ENCODE assay signal across 9 cellular contexts in genomic region chr22:46122511-46122971, GRCh38. TPM values are rescaled to one million over a fixed set of nuclear protein-coding genes. Genes with fewer than 3 reads are reported as not detected.
DNase-seq lines count a peak whose midpoint lies in the region; ATAC-seq and TF ChIP-seq lines count a peak whose summit lies in the region.
"Had no signal": no experiment of that assay in that cellular context is flagged by ENCODE, and none has a peak within 500 bp of the region (broad histone marks: within the 10 kb centered on the region; RNA-seq: fewer than 3 reads in every experiment).

No MANE protein-coding gene starts in this region.

- ATAC-seq in SK-N-SH treated with all-trans-retinoic acid at 6 μM for 48 hours (peak; percentile 32), GM19328 (IDR thresholded peaks at IDR 0.05; ENCODE audit: unreplicated experiment) (no peak)
- peak; percentile 73 to 87 for ATAC-seq in activated naive CD4-positive, alpha-beta T cell treated with anti-CD3 and anti-CD28 coated beads, Interleukin-2, amount 50 U/mL, for 72 hours

- H3K4me3 ChIP-seq in cardiac muscle cell (no peak overlapping the region), retinal pigment epithelial cell (ENCODE audit: low read length) (no peak overlapping the region)

- H3K27ac Mint-ChIP-seq in activated naive CD4-positive, alpha-beta T cell treated with anti-CD3 and anti-CD28 coated beads, Interleukin-2, amount 50 U/mL, for 72 hours: no peak overlapping the region
- H3K27ac Mint-ChIP-seq: stimulated activated naive CD8-positive, alpha-beta T cell treated with anti-CD3 and anti-CD28 coated beads, Interleukin-15, Interleukin-2, amounts not matched to agents 100 ng/mL and 50 ng/mL, for 24 hours had no signal

- TF ChIP-seq CTCF in cardiac muscle cell (IDR thresholded peaks at IDR 0.05; ENCODE audit: low read depth, low read length) (peak; percentile 93), retinal pigment epithelial cell (conservative IDR thresholded peaks at IDR 0.05; ENCODE audit: low read depth, low read length) (peak; percentile 87)

- no peak overlapping the region for H3K27ac ChIP-seq in cardiac muscle cell

- no peaks in the 10 kb centered on the region for H3K9me3 Mint-ChIP-seq in activated naive CD4-positive, alpha-beta T cell treated with anti-CD3 and anti-CD28 coated beads, Interleukin-2, amount 50 U/mL, for 72 hours
- H3K9me3 Mint-ChIP-seq: stimulated activated naive CD8-positive, alpha-beta T cell treated with anti-CD3 and anti-CD28 coated beads, Interleukin-15, Interleukin-2, amounts not matched to agents 100 ng/mL and 50 ng/mL, for 24 hours had no signal

- no peaks in the 10 kb centered on the region for H3K27me3 ChIP-seq in cardiac muscle cell

- no peaks in the 10 kb centered on the region for H3K36me3 ChIP-seq in cardiac muscle cell

- H3K36me3 Mint-ChIP-seq in activated naive CD4-positive, alpha-beta T cell treated with anti-CD3 and anti-CD28 coated beads, Interleukin-2, amount 50 U/mL, for 72 hours: no peaks in the 10 kb centered on the region

- H3K9me3 ChIP-seq in cardiac muscle cell (ENCODE audit: low read depth): no peaks in the 10 kb centered on the region

- no peaks in the 10 kb centered on the region for H3K4me1 ChIP-seq in cardiac muscle cell (ENCODE audit: low read depth)

- DNase-seq in AML-193 (lab: John Stamatoyannopoulos, UW) (peak; percentile 16 to 54), HCEC 1CT (peak; percentile 28), cardiac muscle cell (ENCODE audit: low read depth in 1 of 2, low spot score in 1 of 2) (peak; percentile 77 to 80), retinal pigment epithelial cell (ENCODE audit: low read depth) (no peak), mesenteric fat pad (ENCODE audit: low spot score) (no peak)
- DNase-seq in activated naive CD4-positive, alpha-beta T cell treated with anti-CD3 and anti-CD28 coated beads, Interleukin-2, amount 50 U/mL, for 72 hours (ENCODE audit: low spot score in 2 of 2): peak; percentile 65 to 75

TF ChIP-seq in SK-N-SH treated with all-trans-retinoic acid at 6 μM for 48 hours, 23 proteins besides CTCF, POLR2A, EP300 and RAD21:
- TF ChIP-seq PATZ1 (CRISPR knock-in tag; IDR thresholded peaks at IDR 0.05; ENCODE audit: borderline replicate concordance) (no peak; the same call in 1 of the 2 replicates), ESRRG (CRISPR knock-in tag; IDR thresholded peaks at IDR 0.05) (no peak), CREB5 (CRISPR knock-in tag; IDR thresholded peaks at IDR 0.05; ENCODE audit: low read depth) (no peak), ARNTL (CRISPR knock-in tag; IDR thresholded peaks at IDR 0.05; ENCODE audit: borderline replicate concordance, low read depth) (no peak), BACH2 (CRISPR knock-in tag; IDR thresholded peaks at IDR 0.05; ENCODE audit: borderline replicate concordance) (no peak), ZNF565 (CRISPR knock-in tag; conservative IDR thresholded peaks at IDR 0.05; ENCODE audit: low read depth) (no peak)

RNA-seq across cellular contexts. Expression of gene PPARA, which starts 27.8 kb away (rescaled TPM):
- 10 to 100 TPM; 10.8 to 13.1 TPM for total RNA-seq in activated naive CD4-positive, alpha-beta T cell treated with anti-CD3 and anti-CD28 coated beads, Interleukin-2, amount 50 U/mL, for 72 hours
- 22.6 and 25.1 TPM in 2 replicates for total RNA-seq in cardiac muscle cell
- 11.8 and 12.2 TPM in 2 replicates for polyA plus RNA-seq in cardiac muscle cell
- 37.6 TPM for total RNA-seq in mesenteric fat pad

Comparison
In these comparisons a context has a peak if more than half of its experiments do, and no peak if none do; other contexts are left out.
1. DNase-seq: peak in AML-193 (2 of 2), HCEC 1CT (single experiment), activated naive CD4-positive, alpha-beta T cell treated with anti-CD3 and anti-CD28 coated beads, Interleukin-2, amount 50 U/mL, for 72 hours (2 of 2) and cardiac muscle cell (2 of 2); none in retinal pigment epithelial cell (single experiment) and mesenteric fat pad (single experiment).